14 cellular contexts compared by ENCODE assay signal in the genomic region with DNA sequence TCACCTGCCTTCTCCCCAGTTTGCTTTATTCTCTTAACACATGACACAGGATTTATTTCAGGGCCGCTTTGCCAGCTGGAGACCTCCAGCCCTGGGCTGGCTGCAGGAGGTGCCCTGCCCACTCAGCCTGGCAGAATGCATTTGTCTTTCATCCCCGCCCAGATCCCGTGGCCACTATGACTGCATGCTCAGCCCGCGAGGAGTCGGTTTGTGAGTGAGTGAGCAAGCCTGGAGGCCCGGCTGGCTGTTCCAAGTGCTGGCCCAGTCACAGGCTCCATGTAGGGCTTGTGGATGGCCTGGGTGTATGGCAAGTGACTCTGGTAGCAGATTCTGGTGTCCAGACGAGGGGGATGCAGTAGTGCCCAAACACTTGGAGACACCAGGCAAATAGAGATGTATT. TPM values are rescaled to one million over a fixed set of nuclear protein-coding genes. Genes with fewer than 3 reads are reported as not detected.
DNase-seq lines count a peak whose midpoint lies in the region; TF ChIP-seq lines count a peak whose summit lies in the region.
"Had no signal": no experiment of that assay in that cellular context is flagged by ENCODE, and none has a peak within 500 bp of the region (broad histone marks: within the 10 kb centered on the region; RNA-seq: fewer than 3 reads in every experiment).

No MANE protein-coding gene starts in this region.

- TF ChIP-seq POLR2A in vagina (IDR thresholded peaks at IDR 0.05), result no peak

- H3K9me3 Mint-ChIP-seq in brain (peaks cover 0 to 5% (median 0%) of the 10 kb centered on the region in 5 experiments), neural crest cell (no peaks in the 10 kb centered on the region)

- H3K27me3 Mint-ChIP-seq in brain (peaks cover 10% of the 10 kb centered on the region), neural crest cell (ENCODE audit: low read depth) (no peaks in the 10 kb centered on the region)

- H3K9me3 ChIP-seq in Karpas-422 (ENCODE audit: low read length) (no peaks in the 10 kb centered on the region), tibial artery (no peaks in the 10 kb centered on the region), vagina (no peaks in the 10 kb centered on the region)

- intact Hi-C loops in tibial artery (cut with DNase I; ENCODE audit: low total_unique reads) (loop anchor here (10.0 kb wide), 1 partner anchor 867 kb away; no protein-coding TSS in a partner anchor), vagina (cut with DNase I) (no loop called here)

- H3K4me3 ChIP-seq in Karpas-422 (ENCODE audit: low read length) (peak overlapping the region; percentile 68; the same call in 1 of the 2 replicates), tibial artery (no peak overlapping the region), vagina (no peak overlapping the region)

- H3K27me3 ChIP-seq in Karpas-422 (ENCODE audit: low read length) (no peaks in the 10 kb centered on the region), tibial artery (no peaks in the 10 kb centered on the region), vagina (no peaks in the 10 kb centered on the region)

- H3K9ac ChIP-seq in Karpas-422 (ENCODE audit: low read length), result no peak overlapping the region; the same call in 1 of the 2 replicates

- H3K27ac ChIP-seq in Karpas-422 (ENCODE audit: low read length), result no peak overlapping the region
- no peak overlapping the region for H3K27ac ChIP-seq in tibial artery
- H3K27ac ChIP-seq in vagina, result no peak overlapping the region
- H3K27ac ChIP-seq: 22Rv1 had no signal

- H3K27ac Mint-ChIP-seq in brain, result peak overlapping the region in 2 of 5 experiments; percentile 12 to 87
- H3K27ac Mint-ChIP-seq in neural crest cell (ENCODE audit: unreplicated experiment), result no peak overlapping the region

- H2AFZ ChIP-seq in Karpas-422 (ENCODE audit: low read length), result no peak overlapping the region

- H3K9me2 ChIP-seq in Karpas-422 (replicated peaks; ENCODE audit: insufficient read depth, low read length), result no peaks in the 10 kb centered on the region

- H3K4me1 ChIP-seq in Karpas-422 (ENCODE audit: low read length) (peaks cover 37% of the 10 kb centered on the region), tibial artery (peaks cover 0 to 23% (median 15%) of the 10 kb centered on the region in 4 donors), vagina (peaks cover 22% of the 10 kb centered on the region)

- peaks cover 67% of the 10 kb centered on the region for H3K4me1 Mint-ChIP-seq in brain
- peaks cover 52% of the 10 kb centered on the region for H3K4me1 Mint-ChIP-seq in neural crest cell

- 0 out of 2 replicates have a peak, but pooled peaks cover 5% of the 10 kb centered on the region for H4K20me1 ChIP-seq in Karpas-422 (ENCODE audit: insufficient read depth, low read depth, low read length)

- no peak for TF ChIP-seq CTCF in brain (conservative IDR thresholded peaks at IDR 0.05)
- no peak for TF ChIP-seq CTCF in neural crest cell (conservative IDR thresholded peaks at IDR 0.05)
- TF ChIP-seq CTCF in tibial artery (IDR thresholded peaks at IDR 0.05), result no peak
- TF ChIP-seq CTCF in vagina (IDR thresholded peaks at IDR 0.05), result no peak

- peak; percentile 12 for DNase-seq in DMS 273 (lab: John Stamatoyannopoulos, UW; ENCODE audit: unreplicated experiment)
- DNase-seq in DMS 273 treated with DMSO at 0.1 percent for 48 hours (lab: John Stamatoyannopoulos, UW), result no peak
- DNase-seq in Karpas-422, result no peak
- no peak for DNase-seq in neural crest cell (ENCODE audit: low read depth, low spot score)
- no peak for DNase-seq in SIG-M5 (lab: John Stamatoyannopoulos, UW)
- DNase-seq in tibial artery, result no peak
- no peak for DNase-seq in vagina (ENCODE audit: extremely low spot score in 2 of 2)
- DNase-seq: activated gamma-delta T cell; effector memory CD4-positive, alpha-beta T cell; NCI-H1105; NCI-H69; T-helper 9 cell had no signal

- H3K4me2 ChIP-seq in Karpas-422 (ENCODE audit: low read depth, low read length, poor library complexity, severe bottlenecking), result peak overlapping the region; percentile 84

- H3K36me3 Mint-ChIP-seq in brain (peaks cover 31% of the 10 kb centered on the region), neural crest cell (ENCODE audit: low read depth) (peaks cover 4% of the 10 kb centered on the region)

- H3K4me3 Mint-ChIP-seq in brain, result peak overlapping the region in 4 of 5 experiments; percentile 95 to 99 (median 98)
- H3K4me3 Mint-ChIP-seq in neural crest cell, result peak overlapping the region; percentile 99

- H3K79me2 ChIP-seq in Karpas-422 (ENCODE audit: low read length), result peaks cover 82% of the 10 kb centered on the region

- peaks cover 34% of the 10 kb centered on the region for H3K36me3 ChIP-seq in Karpas-422 (ENCODE audit: insufficient read depth, low read length)
- peaks cover 0 to 11% (median 0%) of the 10 kb centered on the region in 3 donors for H3K36me3 ChIP-seq in tibial artery
- no peaks in the 10 kb centered on the region for H3K36me3 ChIP-seq in vagina

RNA-seq across cellular contexts. Expression of a gene that starts 2.1 kb away (rescaled TPM):
- 68.2 and 85.9 TPM in 2 replicates for total RNA-seq in Karpas-422 (2014; rRNA removed; shearing (Covaris generic); ENCODE audit: low replicate concordance)
- polyA plus RNA-seq in brain (ENCODE audit: insufficient read depth, low read depth, low replicate concordance), result 28.3 TPM
- total RNA-seq in neural crest cell (54.3 and 62.8 TPM in 2 replicates), vagina (10.8 TPM)

RNA-seq across cellular contexts. Expression of a gene that starts 3.3 kb away (rescaled TPM):
- total RNA-seq in Karpas-422 (2014; rRNA removed; shearing (Covaris generic); ENCODE audit: low replicate concordance), result 8.3 and 43.3 TPM in 2 replicates
- 11.5 TPM for polyA plus RNA-seq in brain (ENCODE audit: insufficient read depth, low read depth, low replicate concordance)
- 14.8 and 15.4 TPM in 2 replicates for total RNA-seq in neural crest cell
- total RNA-seq in vagina, result 9.6 TPM
